15 cellular contexts compared by ENCODE assay signal in genomic region chr17:47686661-47687327, GRCh38. TPM values are rescaled to one million over a fixed set of nuclear protein-coding genes. Genes with fewer than 3 reads are reported as not detected.
DNase-seq lines count a peak whose midpoint lies in the region; ATAC-seq and TF ChIP-seq lines count a peak whose summit lies in the region.
"Had no signal": no experiment of that assay in that cellular context is flagged by ENCODE, and none has a peak within 500 bp of the region (broad histone marks: within the 10 kb centered on the region; RNA-seq: fewer than 3 reads in every experiment).

No MANE protein-coding gene starts in this region.

- H3K27me3 Mint-ChIP-seq in stimulated activated naive CD8-positive, alpha-beta T cell treated with anti-CD3 and anti-CD28 coated beads, Interleukin-15, Interleukin-2, amounts not matched to agents 100 ng/mL and 50 ng/mL, for 24 hours, result no peaks in the 10 kb centered on the region
- H3K27me3 Mint-ChIP-seq in stimulated activated naive CD8-positive, alpha-beta T cell treated with anti-CD3 and anti-CD28 coated beads, Interleukin-15, amount 100 ng/mL, for 72 hours, result no peaks in the 10 kb centered on the region
- H3K27me3 Mint-ChIP-seq in activated T-helper 2 cell treated with anti-CD3 and anti-CD28 coated beads, Interferon-gamma antibody, Interleukin-2, Interleukin-4, amounts not matched to agents 10 μg/mL and 5 μg/mL and 100 μg/mL, durations not matched to agents 14 hours and 24 hours and 36 hours (ENCODE audit: low read depth), result no peaks in the 10 kb centered on the region
- H3K27me3 Mint-ChIP-seq: naive thymus-derived CD4-positive, alpha-beta T cell had no signal

- H3K4me1 Mint-ChIP-seq in stimulated activated naive CD8-positive, alpha-beta T cell treated with anti-CD3 and anti-CD28 coated beads, Interleukin-15, Interleukin-2, amounts not matched to agents 100 ng/mL and 50 ng/mL, for 24 hours (ENCODE audit: low read depth), result peaks cover 23% of the 10 kb centered on the region
- H3K4me1 Mint-ChIP-seq in stimulated activated naive CD8-positive, alpha-beta T cell treated with anti-CD3 and anti-CD28 coated beads, Interleukin-15, amount 100 ng/mL, for 72 hours, result peaks cover 31% of the 10 kb centered on the region
- H3K4me1 Mint-ChIP-seq in activated T-helper 2 cell treated with anti-CD3 and anti-CD28 coated beads, Interferon-gamma antibody, Interleukin-2, Interleukin-4, amounts not matched to agents 10 μg/mL and 5 μg/mL and 100 μg/mL, durations not matched to agents 14 hours and 24 hours and 36 hours (ENCODE audit: low read depth), result peaks cover 11% of the 10 kb centered on the region

- no peak overlapping the region for H3K4me3 Mint-ChIP-seq in stimulated activated naive CD8-positive, alpha-beta T cell treated with anti-CD3 and anti-CD28 coated beads, Interleukin-15, Interleukin-2, amounts not matched to agents 100 ng/mL and 50 ng/mL, for 24 hours
- no peak overlapping the region for H3K4me3 Mint-ChIP-seq in stimulated activated naive CD8-positive, alpha-beta T cell treated with anti-CD3 and anti-CD28 coated beads, Interleukin-15, amount 100 ng/mL, for 72 hours
- no peak overlapping the region for H3K4me3 Mint-ChIP-seq in activated T-helper 2 cell treated with anti-CD3 and anti-CD28 coated beads, Interferon-gamma antibody, Interleukin-2, Interleukin-4, amounts not matched to agents 10 μg/mL and 5 μg/mL and 100 μg/mL, durations not matched to agents 14 hours and 24 hours and 36 hours (ENCODE audit: low read depth)
- H3K4me3 Mint-ChIP-seq: naive thymus-derived CD4-positive, alpha-beta T cell had no signal

- H3K9ac ChIP-seq in colonic mucosa (ENCODE audit: low read depth in 2 of 2, low read length in 2 of 2), result no peak overlapping the region

- intact Hi-C loops in activated T-helper 2 cell treated with anti-CD3 and anti-CD28 coated beads, Interferon-gamma antibody, Interleukin-2, Interleukin-4, amounts not matched to agents 10 μg/mL and 5 μg/mL and 100 μg/mL, durations not matched to agents 14 hours and 24 hours and 36 hours (cut with micrococcal nuclease), result no loop called here
- intact Hi-C loops in colonic mucosa (cut with DNase I), result no loop called here

- peak overlapping the region; percentile 29 for H3K27ac Mint-ChIP-seq in stimulated activated naive CD8-positive, alpha-beta T cell treated with anti-CD3 and anti-CD28 coated beads, Interleukin-15, Interleukin-2, amounts not matched to agents 100 ng/mL and 50 ng/mL, for 24 hours
- H3K27ac Mint-ChIP-seq in stimulated activated naive CD8-positive, alpha-beta T cell treated with anti-CD3 and anti-CD28 coated beads, Interleukin-15, amount 100 ng/mL, for 72 hours, result peak overlapping the region in 1 of 2 donors; percentile 86
- H3K27ac Mint-ChIP-seq in activated T-helper 2 cell treated with anti-CD3 and anti-CD28 coated beads, Interferon-gamma antibody, Interleukin-2, Interleukin-4, amounts not matched to agents 10 μg/mL and 5 μg/mL and 100 μg/mL, durations not matched to agents 14 hours and 24 hours and 36 hours, result peak overlapping the region; percentile 11

- H3K36me3 ChIP-seq in colonic mucosa, result no peaks in the 10 kb centered on the region

- H3K36me3 Mint-ChIP-seq in stimulated activated naive CD8-positive, alpha-beta T cell treated with anti-CD3 and anti-CD28 coated beads, Interleukin-15, Interleukin-2, amounts not matched to agents 100 ng/mL and 50 ng/mL, for 24 hours (ENCODE audit: low read depth), result peaks cover 48% of the 10 kb centered on the region
- peaks cover 55% of the 10 kb centered on the region for H3K36me3 Mint-ChIP-seq in activated T-helper 2 cell treated with anti-CD3 and anti-CD28 coated beads, Interferon-gamma antibody, Interleukin-2, Interleukin-4, amounts not matched to agents 10 μg/mL and 5 μg/mL and 100 μg/mL, durations not matched to agents 14 hours and 24 hours and 36 hours (ENCODE audit: low read depth)

- no peak overlapping the region for H3K4me3 ChIP-seq in colonic mucosa
- H3K4me3 ChIP-seq: vagina had no signal

- H3K4me1 ChIP-seq in colonic mucosa, result no peaks in the 10 kb centered on the region

- ATAC-seq in stimulated activated naive CD8-positive, alpha-beta T cell treated with anti-CD3 and anti-CD28 coated beads, Interleukin-15, amount 100 ng/mL, for 72 hours, result no peak
- peak; percentile 9 for ATAC-seq in left lobe of liver
- no peak for ATAC-seq in HG03196 (IDR thresholded peaks at IDR 0.05; ENCODE audit: unreplicated experiment)
- ATAC-seq: esophagus mucosa; naive thymus-derived CD4-positive, alpha-beta T cell had no signal

- TF ChIP-seq CTCF in colonic mucosa (IDR thresholded peaks at IDR 0.05), result no peak

- no peaks in the 10 kb centered on the region for H3K9me3 ChIP-seq in colonic mucosa
- H3K9me3 ChIP-seq: vagina had no signal

- H3K9me3 Mint-ChIP-seq in stimulated activated naive CD8-positive, alpha-beta T cell treated with anti-CD3 and anti-CD28 coated beads, Interleukin-15, Interleukin-2, amounts not matched to agents 100 ng/mL and 50 ng/mL, for 24 hours, result no peaks in the 10 kb centered on the region
- no peaks in the 10 kb centered on the region for H3K9me3 Mint-ChIP-seq in stimulated activated naive CD8-positive, alpha-beta T cell treated with anti-CD3 and anti-CD28 coated beads, Interleukin-15, amount 100 ng/mL, for 72 hours
- H3K9me3 Mint-ChIP-seq in activated T-helper 2 cell treated with anti-CD3 and anti-CD28 coated beads, Interferon-gamma antibody, Interleukin-2, Interleukin-4, amounts not matched to agents 10 μg/mL and 5 μg/mL and 100 μg/mL, durations not matched to agents 14 hours and 24 hours and 36 hours, result no peaks in the 10 kb centered on the region

- H3K27ac ChIP-seq in colonic mucosa, result no peak overlapping the region
- H3K27ac ChIP-seq: vagina had no signal

- DNase-seq in stimulated activated naive CD8-positive, alpha-beta T cell treated with anti-CD3 and anti-CD28 coated beads, Interleukin-15, amount 100 ng/mL, for 72 hours, result no peak
- DNase-seq in activated T-helper 2 cell treated with anti-CD3 and anti-CD28 coated beads, Interferon-gamma antibody, Interleukin-2, Interleukin-4, amounts not matched to agents 10 μg/mL and 5 μg/mL and 100 μg/mL, durations not matched to agents 14 hours and 24 hours and 36 hours (ENCODE audit: low spot score), result no peak
- DNase-seq in left lobe of liver (ENCODE audit: low spot score) (no peak), pons (ENCODE audit: low spot score) (no peak), colonic mucosa (no peak)
- DNase-seq in effector CD8-positive, alpha-beta T cell (lab: John Stamatoyannopoulos, UW), result no peak
- DNase-seq: activated T-cell treated with anti-CD3 and anti-CD28 coated beads for 4 hours, NCI-H1417, NCI-H748 treated with DMSO at 0.1 percent for 48 hours, SIG-M5 had no signal

- H3K27me3 ChIP-seq in colonic mucosa, result no peaks in the 10 kb centered on the region
- H3K27me3 ChIP-seq: vagina had no signal

RNA-seq across cellular contexts. Expression of gene TBKBP1, which starts 7.2 kb away (rescaled TPM):
- total RNA-seq in activated T-helper 2 cell treated with anti-CD3 and anti-CD28 coated beads, Interferon-gamma antibody, Interleukin-2, Interleukin-4, amounts not matched to agents 10 μg/mL and 5 μg/mL and 100 μg/mL, durations not matched to agents 14 hours and 24 hours and 36 hours, result 9.8 and 11.3 TPM in 2 replicates
- 2.2 TPM for total RNA-seq in left lobe of liver
- total RNA-seq in colonic mucosa, result 1 to 10 TPM; 1.3 to 2.9 TPM

RNA-seq across cellular contexts. Expression of gene KPNB1, which starts 37.1 kb away (rescaled TPM):
- total RNA-seq in activated T-helper 2 cell treated with anti-CD3 and anti-CD28 coated beads, Interferon-gamma antibody, Interleukin-2, Interleukin-4, amounts not matched to agents 10 μg/mL and 5 μg/mL and 100 μg/mL, durations not matched to agents 14 hours and 24 hours and 36 hours, result 687 and 692 TPM in 2 replicates
- total RNA-seq in left lobe of liver (79.3 TPM), colonic mucosa (100 to 1,000 TPM; 247 to 356 TPM)

RNA-seq across cellular contexts. Expression of gene TBX21, which starts 46.2 kb away (rescaled TPM):
- total RNA-seq in activated T-helper 2 cell treated with anti-CD3 and anti-CD28 coated beads, Interferon-gamma antibody, Interleukin-2, Interleukin-4, amounts not matched to agents 10 μg/mL and 5 μg/mL and 100 μg/mL, durations not matched to agents 14 hours and 24 hours and 36 hours, result 40.4 and 40.6 TPM in 2 replicates
- 0.38 TPM for total RNA-seq in left lobe of liver
- total RNA-seq in colonic mucosa, result under 1 TPM; 0.40 to 0.49 TPM
- total RNA-seq: esophagus mucosa had no signal

Comparison
In these comparisons a context has a peak if more than half of its experiments do, and no peak if none do; other contexts are left out.
1. RNA of gene TBX21, which starts 46.2 kb away (total RNA-seq): 40.4 to 40.6 TPM in activated T-helper 2 cell treated with anti-CD3 and anti-CD28 coated beads, Interferon-gamma antibody, Interleukin-2, Interleukin-4, amounts not matched to agents 10 μg/mL and 5 μg/mL and 100 μg/mL, durations not matched to agents 14 hours and 24 hours and 36 hours; 0.40 to 0.49 TPM in colonic mucosa and 0.38 TPM in left lobe of liver (single experiment); every median in the first group is over 10 times any median in the second.